ENCODE assay signal across 1 cellular context in genomic region chr20:50957276-50957675, GRCh38.
TF ChIP-seq lines count a peak whose summit lies in the region.

No MANE protein-coding gene starts in this region.

TF ChIP-seq in H1, 55 proteins besides CTCF, POLR2A, EP300 and RAD21:
- TF ChIP-seq POU5F1 (IDR thresholded peaks at IDR 0.05; ENCODE audit: low read depth, low read length) (no peak), SUZ12 (IDR thresholded peaks at IDR 0.05; ENCODE audit: low read length) (no peak), JUND (IDR thresholded peaks at IDR 0.05; ENCODE audit: low read length) (no peak), CHD2 (IDR thresholded peaks at IDR 0.05; ENCODE audit: low read length) (no peak), SIRT6 (IDR thresholded peaks at IDR 0.05; ENCODE audit: low read length) (no peak), RBBP5 (IDR thresholded peaks at IDR 0.05; ENCODE audit: borderline replicate concordance, low read depth, low read length) (no peak), PHF8 (conservative IDR thresholded peaks at IDR 0.05; ENCODE audit: low read depth, low read length) (no peak), TAF1 (IDR thresholded peaks at IDR 0.05; ENCODE audit: low read depth, low read length) (no peak), TAF7 (optimal IDR thresholded peaks at IDR 0.05; ENCODE audit: borderline replicate concordance, low read depth, low read length) (no peak), JUN (IDR thresholded peaks at IDR 0.05; ENCODE audit: low read depth, low read length) (no peak), TBP (IDR thresholded peaks at IDR 0.05; ENCODE audit: low read depth, low read length) (no peak), BACH1 (IDR thresholded peaks at IDR 0.05; ENCODE audit: low read length) (no peak), TEAD4 (IDR thresholded peaks at IDR 0.05; ENCODE audit: low read depth, low read length) (no peak), RFX5 (IDR thresholded peaks at IDR 0.05; ENCODE audit: borderline replicate concordance, low read depth, low read length) (no peak)
- TF ChIP-seq, protein P1, sequence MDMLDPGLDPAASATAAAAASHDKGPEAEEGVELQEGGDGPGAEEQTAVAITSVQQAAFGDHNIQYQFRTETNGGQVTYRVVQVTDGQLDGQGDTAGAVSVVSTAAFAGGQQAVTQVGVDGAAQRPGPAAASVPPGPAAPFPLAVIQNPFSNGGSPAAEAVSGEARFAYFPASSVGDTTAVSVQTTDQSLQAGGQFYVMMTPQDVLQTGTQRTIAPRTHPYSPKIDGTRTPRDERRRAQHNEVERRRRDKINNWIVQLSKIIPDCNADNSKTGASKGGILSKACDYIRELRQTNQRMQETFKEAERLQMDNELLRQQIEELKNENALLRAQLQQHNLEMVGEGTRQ (IDR thresholded peaks at IDR 0.05; ENCODE audit: low read length): no peak
